ENCODE assay signal across 26 cellular contexts in genomic region chr10:31020128-31020527, GRCh38. TPM values are rescaled to one million over a fixed set of nuclear protein-coding genes. Genes with fewer than 3 reads are reported as not detected.
A peak's percentile ranks its signal among the peaks of the same experiment; 100 is the strongest.
DNase-seq lines count a peak whose midpoint lies in the region; ATAC-seq and TF ChIP-seq lines count a peak whose summit lies in the region.
"Had no signal": no experiment of that assay in that cellular context is flagged by ENCODE, and none has a peak within 500 bp of the region (broad histone marks: within the 10 kb centered on the region; RNA-seq: fewer than 3 reads in every experiment).

No MANE protein-coding gene starts in this region.

- no peak for TF ChIP-seq CTCF in left ventricle myocardium inferior (IDR thresholded peaks at IDR 0.05; ENCODE audit: borderline replicate concordance)
- TF ChIP-seq CTCF in heart right ventricle (IDR thresholded peaks at IDR 0.05), result no peak
- no peak for TF ChIP-seq CTCF in coronary artery (IDR thresholded peaks at IDR 0.05)
- TF ChIP-seq CTCF in nephron progenitor cell (IDR thresholded peaks at IDR 0.05), result no peak

- H3K27ac Mint-ChIP-seq in activated T-cell treated with anti-CD3 and anti-CD28 coated beads, Interleukin-2, amount 50 U/mL, for 24 hours, result no peak overlapping the region
- no peak overlapping the region for H3K27ac Mint-ChIP-seq in nephron progenitor cell
- H3K27ac Mint-ChIP-seq: activated CD4-positive, alpha-beta T cell treated with anti-CD3 and anti-CD28 coated beads, Interleukin-2, amount 10 ng/mL, durations not matched to agents 7 days and 5 days; activated naive CD8-positive, alpha-beta T cell; CD4-positive, alpha-beta memory T cell; naive B cell; T-cell had no signal

- no peaks in the 10 kb centered on the region for H3K9me3 Mint-ChIP-seq in activated T-cell treated with anti-CD3 and anti-CD28 coated beads, Interleukin-2, amount 50 U/mL, for 24 hours
- no peaks in the 10 kb centered on the region for H3K9me3 Mint-ChIP-seq in nephron progenitor cell
- H3K9me3 Mint-ChIP-seq: CD4-positive, alpha-beta memory T cell; T-cell had no signal

- no peak overlapping the region for H3K4me3 ChIP-seq in left ventricle myocardium inferior
- no peak overlapping the region for H3K4me3 ChIP-seq in heart right ventricle
- no peak overlapping the region for H3K4me3 ChIP-seq in coronary artery
- H3K4me3 ChIP-seq: cardiac muscle cell, colonic mucosa, psoas muscle had no signal

- H3K4me1 ChIP-seq in left ventricle myocardium inferior (peaks cover 52% of the 10 kb centered on the region), heart right ventricle (peaks cover 5 to 57% (median 37%) of the 10 kb centered on the region in 9 donors)
- H3K4me1 ChIP-seq: colonic mucosa had no signal

- H3K27me3 ChIP-seq in left ventricle myocardium inferior (ENCODE audit: low read depth) (no peaks in the 10 kb centered on the region), heart right ventricle (no peaks in the 10 kb centered on the region)
- H3K27me3 ChIP-seq: cardiac muscle cell, colonic mucosa had no signal

- H3K27ac ChIP-seq in left ventricle myocardium inferior (replicated peaks) (peak overlapping the region; percentile 68), heart right ventricle (peak overlapping the region in 2 of 10 donors; percentile 25 to 48), coronary artery (peak overlapping the region; percentile 7 to 22)
- H3K27ac ChIP-seq: cardiac muscle cell, colonic mucosa, psoas muscle had no signal

- no peaks in the 10 kb centered on the region for H3K4me1 Mint-ChIP-seq in activated T-cell treated with anti-CD3 and anti-CD28 coated beads, Interleukin-2, amount 50 U/mL, for 24 hours (ENCODE audit: low read depth)
- H3K4me1 Mint-ChIP-seq in nephron progenitor cell, result peaks cover 6% of the 10 kb centered on the region
- H3K4me1 Mint-ChIP-seq: activated CD4-positive, alpha-beta T cell treated with anti-CD3 and anti-CD28 coated beads, Interleukin-2, amount 10 ng/mL, durations not matched to agents 7 days and 5 days; CD4-positive, alpha-beta memory T cell; naive B cell; T-cell had no signal

- intact Hi-C loops in left ventricle myocardium inferior (cut with micrococcal nuclease), result no loop called here
- intact Hi-C loops in heart right ventricle (cut with DNase I), result loop anchor here in 1 of 10 donors (10.0 kb wide), 1 partner anchor 105 kb away; no protein-coding TSS in a partner anchor

- H3K4me3 Mint-ChIP-seq in activated T-cell treated with anti-CD3 and anti-CD28 coated beads, Interleukin-2, amount 50 U/mL, for 24 hours, result no peak overlapping the region
- no peak overlapping the region for H3K4me3 Mint-ChIP-seq in nephron progenitor cell
- H3K4me3 Mint-ChIP-seq: activated CD4-positive, alpha-beta T cell treated with anti-CD3 and anti-CD28 coated beads, Interleukin-2, amount 10 ng/mL, durations not matched to agents 7 days and 5 days; activated naive CD8-positive, alpha-beta T cell; CD4-positive, alpha-beta memory T cell; naive B cell; T-cell had no signal

- WGBS in heart right ventricle, 2 donors, result 74 to 76% methylated on average over 5 of the region's 5 CpGs

- H3K27me3 Mint-ChIP-seq in activated T-cell treated with anti-CD3 and anti-CD28 coated beads, Interleukin-2, amount 50 U/mL, for 24 hours, result no peaks in the 10 kb centered on the region
- peaks cover 6% of the 10 kb centered on the region for H3K27me3 Mint-ChIP-seq in nephron progenitor cell (ENCODE audit: low read depth, poor library complexity)
- H3K27me3 Mint-ChIP-seq: activated CD4-positive, alpha-beta T cell treated with anti-CD3 and anti-CD28 coated beads, Interleukin-2, amount 10 ng/mL, durations not matched to agents 7 days and 5 days; activated naive CD8-positive, alpha-beta T cell; CD4-positive, alpha-beta memory T cell; naive B cell; T-cell had no signal

- DNase-seq in left ventricle myocardium inferior, result no peak
- no peak for DNase-seq in heart right ventricle
- no peak for DNase-seq in coronary artery (ENCODE audit: low spot score)
- DNase-seq in midbrain (lab: John Stamatoyannopoulos, UW), result peak; percentile 24
- DNase-seq in activated T-cell treated with anti-CD3 and anti-CD28 coated beads, Interleukin-2, amount 50 U/mL, for 24 hours, result no peak
- no peak for DNase-seq in NCI-H146 treated with DMSO at 0.1 percent for 48 hours (lab: John Stamatoyannopoulos, UW; ENCODE audit: unreplicated experiment)
- no peak for DNase-seq in nephron progenitor cell
- DNase-seq: activated CD4-positive, alpha-beta T cell treated with anti-CD3 and anti-CD28 coated beads, Interleukin-2, amount 10 ng/mL, durations not matched to agents 7 days and 5 days; activated effector memory CD4-positive, alpha-beta T cell treated with Interleukin-2 at 50 U/mL for 16 hours; aorta; CD4-positive, alpha-beta memory T cell; colonic mucosa; effector memory CD4-positive, alpha-beta T cell; left colon; naive B cell; NCI-H1417 treated with DMSO at 0.1 percent for 48 hours; NCI-H2081; NCI-H345; NCI-H774; psoas muscle; RPMI8226; stimulated activated CD4-positive, alpha-beta T cell treated with anti-CD3 and anti-CD28 coated beads, Interleukin-4, amount 100 ng/mL, for 24 hours; T-cell had no signal

- H3K36me3 ChIP-seq in left ventricle myocardium inferior, result no peaks in the 10 kb centered on the region
- no peaks in the 10 kb centered on the region for H3K36me3 ChIP-seq in heart right ventricle
- H3K36me3 ChIP-seq: cardiac muscle cell, colonic mucosa had no signal

- H3K9me3 ChIP-seq in left ventricle myocardium inferior (replicated peaks) (no peaks in the 10 kb centered on the region), heart right ventricle (no peaks in the 10 kb centered on the region)
- H3K9me3 ChIP-seq: colonic mucosa, psoas muscle had no signal

- H3K36me3 Mint-ChIP-seq in activated T-cell treated with anti-CD3 and anti-CD28 coated beads, Interleukin-2, amount 50 U/mL, for 24 hours (ENCODE audit: low read depth), result no peaks in the 10 kb centered on the region
- H3K36me3 Mint-ChIP-seq in nephron progenitor cell (ENCODE audit: low read depth), result no peaks in the 10 kb centered on the region
- H3K36me3 Mint-ChIP-seq: activated naive CD8-positive, alpha-beta T cell; naive B cell; T-cell had no signal

- ATAC-seq in heart right ventricle, result no peak
- ATAC-seq: HCT116, left colon, psoas muscle, T-cell had no signal

RNA-seq across cellular contexts. Expression of gene ZNF438, which starts 11.5 kb away (rescaled TPM):
- total RNA-seq in left ventricle myocardium inferior (13.2 TPM), heart right ventricle (10 to 100 TPM in 8 of 10 donors, 1 to 10 TPM in 2; 9.3 to 16.1 (median 12.4) TPM)
- 10 to 100 TPM in 1 of 2 donors, 1 to 10 TPM in 1; 7.8 to 21.1 TPM for polyA plus RNA-seq in heart right ventricle
